In genomic region chr11:62337682-62338181, GRCh38 we compare ENCODE assay signal across 9 cellular contexts. TPM values are rescaled to one million over a fixed set of nuclear protein-coding genes. Genes with fewer than 3 reads are reported as not detected.
DNase-seq lines count a peak whose midpoint lies in the region; ATAC-seq and TF ChIP-seq lines count a peak whose summit lies in the region.
"Had no signal": no experiment of that assay in that cellular context is flagged by ENCODE, and none has a peak within 500 bp of the region (broad histone marks: within the 10 kb centered on the region; RNA-seq: fewer than 3 reads in every experiment).

No MANE protein-coding gene starts in this region.

- CTCF ChIA-PET in naive thymus-derived CD4-positive, alpha-beta T cell (lab: Charles Lee) = interaction anchor here (0.7 to 1.4 kb wide), 5 partner anchors 27 to 56 kb away, joined by 3 to 7 read pairs (median 4); no protein-coding TSS in a partner anchor

- POLR2A ChIA-PET in naive thymus-derived CD4-positive, alpha-beta T cell (lab: Charles Lee) = no interaction called here

- H3K9me3 Mint-ChIP-seq in naive thymus-derived CD4-positive, alpha-beta T cell = peaks cover 0 to 3% (median 0%) of the 10 kb centered on the region in 11 donors

- H3K4me3 ChIP-seq in epithelial cell of proximal tubule (ENCODE audit: low read depth, low read length) = peak overlapping the region; percentile 83
- H3K4me3 ChIP-seq in naive thymus-derived CD4-positive, alpha-beta T cell (ENCODE audit: low read length) = peak overlapping the region; percentile 70

- peak overlapping the region; percentile 78 for H3K27ac ChIP-seq in VCaP
- peak overlapping the region; percentile 29 for H3K27ac ChIP-seq in naive thymus-derived CD4-positive, alpha-beta T cell (ENCODE audit: low read depth, low read length)

- H3K4me3 Mint-ChIP-seq in naive thymus-derived CD4-positive, alpha-beta T cell = peak overlapping the region; percentile 81 to 92 (median 88)

- H3K36me3 ChIP-seq in naive thymus-derived CD4-positive, alpha-beta T cell (ENCODE audit: control insufficient read depth in 2 of 3, insufficient read depth in 3 of 3, low read length in 3 of 3) = no peaks in the 10 kb centered on the region

- H3K4me1 ChIP-seq in naive thymus-derived CD4-positive, alpha-beta T cell (ENCODE audit: control insufficient read depth in 2 of 2, insufficient read depth in 2 of 2, low read length in 2 of 2) = no peaks in the 10 kb centered on the region

- DNase-seq in COR-L47 (lab: John Stamatoyannopoulos, UW) = peak; percentile 43
- no peak for DNase-seq in epithelial cell of proximal tubule (ENCODE audit: low read depth)
- peak in 4 of 9 donors; percentile 9 to 31 (median 14) for DNase-seq in naive thymus-derived CD4-positive, alpha-beta T cell

- TF ChIP-seq CTCF in VCaP (conservative IDR thresholded peaks at IDR 0.05) = no peak
- TF ChIP-seq CTCF in epithelial cell of proximal tubule (conservative IDR thresholded peaks at IDR 0.05; ENCODE audit: low read depth, low read length) = no peak

- H3K9me3 ChIP-seq in naive thymus-derived CD4-positive, alpha-beta T cell (ENCODE audit: control insufficient read depth in 2 of 3, low read length in 3 of 3) = no peaks in the 10 kb centered on the region

- H3K36me3 Mint-ChIP-seq in naive thymus-derived CD4-positive, alpha-beta T cell = peaks cover 0 to 3% (median 1%) of the 10 kb centered on the region in 5 donors

- H3K4me1 Mint-ChIP-seq in naive thymus-derived CD4-positive, alpha-beta T cell = peaks cover 13 to 29% (median 18%) of the 10 kb centered on the region in 7 donors

- peak overlapping the region in 4 of 9 donors; percentile 14 to 70 (median 49) for H3K27ac Mint-ChIP-seq in naive thymus-derived CD4-positive, alpha-beta T cell

- ATAC-seq in HG03025 (IDR thresholded peaks at IDR 0.05; ENCODE audit: low FRiP score, unreplicated experiment) (peak; percentile 26), HG03457 (IDR thresholded peaks at IDR 0.05; ENCODE audit: unreplicated experiment) (no peak), GM18907 (IDR thresholded peaks at IDR 0.05; ENCODE audit: unreplicated experiment) (no peak), HG02763 (IDR thresholded peaks at IDR 0.05; ENCODE audit: unreplicated experiment) (no peak)
- ATAC-seq in naive thymus-derived CD4-positive, alpha-beta T cell = peak; percentile 36

- no peaks in the 10 kb centered on the region for H3K27me3 ChIP-seq in naive thymus-derived CD4-positive, alpha-beta T cell (ENCODE audit: control insufficient read depth in 2 of 2, insufficient read depth in 2 of 2, low read length in 2 of 2)

- peaks cover 11 to 46% (median 17%) of the 10 kb centered on the region in 5 donors for H3K27me3 Mint-ChIP-seq in naive thymus-derived CD4-positive, alpha-beta T cell

- intact Hi-C loops in naive thymus-derived CD4-positive, alpha-beta T cell (cut with micrococcal nuclease) = no loop called here

RNA-seq across cellular contexts. Expression of gene ASRGL1, which starts 0.5 kb away (rescaled TPM):
- 19.7 and 25.8 TPM in 2 replicates for total RNA-seq in epithelial cell of proximal tubule
- total RNA-seq in naive thymus-derived CD4-positive, alpha-beta T cell = 10 to 100 TPM in 1 of 5 experiments, 1 to 10 TPM in 4; 2.1 to 10.6 (median 4.3) TPM
- polyA plus RNA-seq in naive thymus-derived CD4-positive, alpha-beta T cell = 1 to 10 TPM; 3.1 to 4.2 TPM

RNA-seq across cellular contexts. Expression of gene SCGB1D4, which starts 38.9 kb away (rescaled TPM):
- not detected in 2 replicates for total RNA-seq in epithelial cell of proximal tubule
- not detected for total RNA-seq in naive thymus-derived CD4-positive, alpha-beta T cell
- not detected for polyA plus RNA-seq in naive thymus-derived CD4-positive, alpha-beta T cell
- total RNA-seq: SK-MEL-5 had no signal

Comparison
In these comparisons a context has a peak if more than half of its experiments do, and no peak if none do; other contexts are left out.
1. ATAC-seq: peak in HG03025 (single experiment) and naive thymus-derived CD4-positive, alpha-beta T cell (single experiment); none in HG03457 (single experiment), GM18907 (single experiment) and HG02763 (single experiment).